ENCODE assay signal across 18 cellular contexts in genomic region chr15:78000927-78001249, GRCh38.
A peak's percentile ranks its signal among the peaks of the same experiment; 100 is the strongest.
DNase-seq lines count a peak whose midpoint lies in the region; ATAC-seq and TF ChIP-seq lines count a peak whose summit lies in the region.
"Had no signal": no experiment of that assay in that cellular context is flagged by ENCODE, and none has a peak within 500 bp of the region (broad histone marks: within the 10 kb centered on the region; RNA-seq: fewer than 3 reads in every experiment).

No MANE protein-coding gene starts in this region.

- TF ChIP-seq EP300 in transverse colon (IDR thresholded peaks at IDR 0.05; ENCODE audit: low read depth), result no peak

- H3K36me3 Mint-ChIP-seq in MCF 10A (ENCODE audit: insufficient read depth, unreplicated experiment), result peaks cover 45% of the 10 kb centered on the region
- H3K36me3 Mint-ChIP-seq in activated T-helper 1 cell treated with anti-CD3 and anti-CD28 coated beads, Interleukin-12 subunit alpha, Interleukin-12 subunit beta, Interleukin-2, Interleukin-4 antibody, amounts not matched to agents 30 ng/mL and 10 ng/mL and 1 ng/mL, durations not matched to agents 14 hours and 24 hours and 36 hours (ENCODE audit: low read depth), result peaks cover 25% of the 10 kb centered on the region
- peaks cover 6% of the 10 kb centered on the region for H3K36me3 Mint-ChIP-seq in natural killer cell

- no peaks in the 10 kb centered on the region for H3K27me3 ChIP-seq in breast epithelium
- no peaks in the 10 kb centered on the region for H3K27me3 ChIP-seq in lower lobe of right lung (ENCODE audit: low read depth)
- no peaks in the 10 kb centered on the region for H3K27me3 ChIP-seq in transverse colon

- no peak for ATAC-seq in lower lobe of right lung
- ATAC-seq in natural killer cell, result no peak
- ATAC-seq in HG03108 (IDR thresholded peaks at IDR 0.05; ENCODE audit: unreplicated experiment), result no peak

- H3K4me1 Mint-ChIP-seq in MCF 10A (ENCODE audit: insufficient read depth, unreplicated experiment), result peaks cover 11% of the 10 kb centered on the region
- peaks cover 22% of the 10 kb centered on the region for H3K4me1 Mint-ChIP-seq in activated T-helper 1 cell treated with anti-CD3 and anti-CD28 coated beads, Interleukin-12 subunit alpha, Interleukin-12 subunit beta, Interleukin-2, Interleukin-4 antibody, amounts not matched to agents 30 ng/mL and 10 ng/mL and 1 ng/mL, durations not matched to agents 14 hours and 24 hours and 36 hours (ENCODE audit: low read depth)
- peaks cover 6 to 12% of the 10 kb centered on the region in 2 donors for H3K4me1 Mint-ChIP-seq in natural killer cell

- H3K4me1 ChIP-seq in breast epithelium (no peaks in the 10 kb centered on the region), lower lobe of right lung (peaks cover 46% of the 10 kb centered on the region), transverse colon (peaks cover 7 to 24% (median 15%) of the 10 kb centered on the region in 4 donors)
- H3K4me1 ChIP-seq: Caco-2 had no signal

- H3K9me3 Mint-ChIP-seq in MCF 10A (ENCODE audit: unreplicated experiment), result no peaks in the 10 kb centered on the region
- H3K9me3 Mint-ChIP-seq in activated T-helper 1 cell treated with anti-CD3 and anti-CD28 coated beads, Interleukin-12 subunit alpha, Interleukin-12 subunit beta, Interleukin-2, Interleukin-4 antibody, amounts not matched to agents 30 ng/mL and 10 ng/mL and 1 ng/mL, durations not matched to agents 14 hours and 24 hours and 36 hours, result no peaks in the 10 kb centered on the region
- H3K9me3 Mint-ChIP-seq in natural killer cell, result no peaks in the 10 kb centered on the region

- 91% methylated on average over 6 of the region's 6 CpGs; no CpG with 5 or more reads in 1 of the 2 donors for WGBS in transverse colon (ENCODE audit: low coverage in 1 of 2), 2 donors

- POLR2A ChIA-PET in MCF 10A (lab: Yijun Ruan, JAX), result no interaction called here

- BruUV-seq in MCF 10A (replicated peaks; lab: Mats Ljungman, UMichigan), result no TSS peak

- no peaks in the 10 kb centered on the region for H3K27me3 Mint-ChIP-seq in MCF 10A (ENCODE audit: insufficient read depth, unreplicated experiment)
- no peaks in the 10 kb centered on the region for H3K27me3 Mint-ChIP-seq in activated T-helper 1 cell treated with anti-CD3 and anti-CD28 coated beads, Interleukin-12 subunit alpha, Interleukin-12 subunit beta, Interleukin-2, Interleukin-4 antibody, amounts not matched to agents 30 ng/mL and 10 ng/mL and 1 ng/mL, durations not matched to agents 14 hours and 24 hours and 36 hours (ENCODE audit: insufficient read depth)
- no peaks in the 10 kb centered on the region for H3K27me3 Mint-ChIP-seq in natural killer cell (ENCODE audit: low read depth in 2 of 2)

- DNase-seq in MCF 10A (ENCODE audit: unreplicated experiment) (no peak), breast epithelium (ENCODE audit: low spot score in 2 of 2) (no peak), lower lobe of right lung (peak; percentile 38), transverse colon (no peak), natural killer cell (no peak), mesenteric fat pad (ENCODE audit: low spot score) (no peak)
- DNase-seq in activated T-helper 1 cell treated with anti-CD3 and anti-CD28 coated beads, Interleukin-12 subunit alpha, Interleukin-12 subunit beta, Interleukin-2, Interleukin-4 antibody, amounts not matched to agents 30 ng/mL and 10 ng/mL and 1 ng/mL, durations not matched to agents 14 hours and 24 hours and 36 hours (ENCODE audit: low spot score), result no peak
- DNase-seq: activated effector memory CD4-positive, alpha-beta T cell treated with anti-CD3 and anti-CD28 coated beads, Interleukin-2, amount 50 U/mL, for 16 hours; Caco-2; cortex of kidney; erythroblast; NCI-H1092; NCI-H82; PC-9; retina had no signal

- no peaks in the 10 kb centered on the region for H3K36me3 ChIP-seq in breast epithelium
- peaks cover 78% of the 10 kb centered on the region for H3K36me3 ChIP-seq in lower lobe of right lung
- H3K36me3 ChIP-seq in transverse colon, result peaks cover 0 to 24% (median 5%) of the 10 kb centered on the region in 4 donors

- TF ChIP-seq CTCF in MCF 10A (IDR thresholded peaks at IDR 0.05; ENCODE audit: unreplicated experiment) (no peak), breast epithelium (IDR thresholded peaks at IDR 0.05) (no peak), lower lobe of right lung (IDR thresholded peaks at IDR 0.05) (no peak), transverse colon (IDR thresholded peaks at IDR 0.05) (no peak), natural killer cell (IDR thresholded peaks at IDR 0.05) (no peak)

- CTCF ChIA-PET in MCF 10A (lab: Yijun Ruan, JAX), result no interaction called here

- H3K4me3 Mint-ChIP-seq in MCF 10A (ENCODE audit: unreplicated experiment) (no peak overlapping the region), natural killer cell (no peak overlapping the region)
- H3K4me3 Mint-ChIP-seq in activated T-helper 1 cell treated with anti-CD3 and anti-CD28 coated beads, Interleukin-12 subunit alpha, Interleukin-12 subunit beta, Interleukin-2, Interleukin-4 antibody, amounts not matched to agents 30 ng/mL and 10 ng/mL and 1 ng/mL, durations not matched to agents 14 hours and 24 hours and 36 hours, result no peak overlapping the region

- in situ Hi-C loops in transverse colon (cut with MboI; ENCODE audit: low pct_ligation_motif_present in 1 of 4, low pct_unique_long_range_greater_than_20kb in 1 of 4, low sequenced_read_pairs in 3 of 4), result loop anchor here in 2 of 4 donors (10.0 kb wide), 2 partner anchors 94 to 104 kb away; partner anchors contain the start of gene SH2D7 (in 1 of the 2)

- H3K9me3 ChIP-seq in breast epithelium, result no peaks in the 10 kb centered on the region
- H3K9me3 ChIP-seq in lower lobe of right lung, result no peaks in the 10 kb centered on the region
- H3K9me3 ChIP-seq in transverse colon, result no peaks in the 10 kb centered on the region
- H3K9me3 ChIP-seq: Caco-2 had no signal

- H3K27ac Mint-ChIP-seq in MCF 10A (ENCODE audit: low read depth, unreplicated experiment) (peak overlapping the region; percentile 23), natural killer cell (peak overlapping the region in 1 of 2 donors; percentile 83)
- peak overlapping the region; percentile 18 for H3K27ac Mint-ChIP-seq in activated T-helper 1 cell treated with anti-CD3 and anti-CD28 coated beads, Interleukin-12 subunit alpha, Interleukin-12 subunit beta, Interleukin-2, Interleukin-4 antibody, amounts not matched to agents 30 ng/mL and 10 ng/mL and 1 ng/mL, durations not matched to agents 14 hours and 24 hours and 36 hours

- intact Hi-C loops in MCF 10A (cut with micrococcal nuclease) (loop anchor here (1.0 kb wide), 1 partner anchor 107 kb away; no protein-coding TSS in a partner anchor), breast epithelium (cut with DNase I; ENCODE audit: low total_unique reads) (no loop called here), lower lobe of right lung (cut with DNase I) (no loop called here), transverse colon (cut with DNase I; ENCODE audit: low total_unique reads) (loop anchor here (5.0 kb wide), 1 partner anchor 106 kb away; no protein-coding TSS in a partner anchor), natural killer cell (cut with micrococcal nuclease) (loop anchor here (1.0 kb wide), 2 partner anchors 107 to 194 kb away; no protein-coding TSS in a partner anchor)
- intact Hi-C loops in activated T-helper 1 cell treated with anti-CD3 and anti-CD28 coated beads, Interleukin-12 subunit alpha, Interleukin-12 subunit beta, Interleukin-2, Interleukin-4 antibody, amounts not matched to agents 30 ng/mL and 10 ng/mL and 1 ng/mL, durations not matched to agents 14 hours and 24 hours and 36 hours (cut with micrococcal nuclease), result loop anchor here (1.0 to 5.0 kb wide), 2 partner anchors 34 to 107 kb away; no protein-coding TSS in a partner anchor

- H3K27ac ChIP-seq in breast epithelium, result peak overlapping the region in 1 of 2 donors; percentile 33
- H3K27ac ChIP-seq in lower lobe of right lung, result no peak overlapping the region
- peak overlapping the region in 3 of 4 donors; percentile 5 to 21 (median 13) for H3K27ac ChIP-seq in transverse colon
- H3K27ac ChIP-seq: KMS-11, PC-9 had no signal

- TF ChIP-seq POLR2A in breast epithelium (IDR thresholded peaks at IDR 0.05), result no peak
- no peak for TF ChIP-seq POLR2A in transverse colon (IDR thresholded peaks at IDR 0.05)

- H3K4me3 ChIP-seq in breast epithelium (no peak overlapping the region), lower lobe of right lung (no peak overlapping the region), transverse colon (no peak overlapping the region)
- H3K4me3 ChIP-seq: lung, PC-9 had no signal

Comparison
In these comparisons a context has a peak if more than half of its experiments do, and no peak if none do; other contexts are left out.
1. intact Hi-C loops: an anchor here in MCF 10A (1.0 kb wide), activated T-helper 1 cell treated with anti-CD3 and anti-CD28 coated beads, Interleukin-12 subunit alpha, Interleukin-12 subunit beta, Interleukin-2, Interleukin-4 antibody, amounts not matched to agents 30 ng/mL and 10 ng/mL and 1 ng/mL, durations not matched to agents 14 hours and 24 hours and 36 hours (1.0 to 5.0 kb wide), transverse colon (5.0 kb wide) and natural killer cell (1.0 kb wide); none called in breast epithelium and lower lobe of right lung.